ENCODE assay signal across 8 cellular contexts in genomic region chr22:20531404-20532181, GRCh38. TPM values are rescaled to one million over a fixed set of nuclear protein-coding genes. Genes with fewer than 3 reads are reported as not detected.
DNase-seq lines count a peak whose midpoint lies in the region; ATAC-seq and TF ChIP-seq lines count a peak whose summit lies in the region.

No MANE protein-coding gene starts in this region.

- H3K27me3 ChIP-seq in gastroesophageal sphincter, result no peaks in the 10 kb centered on the region
- H3K27me3 ChIP-seq in parathyroid adenoma (ENCODE audit: control insufficient read depth, insufficient read depth, low read length), result no peaks in the 10 kb centered on the region

- TF ChIP-seq EP300 in gastroesophageal sphincter (IDR thresholded peaks at IDR 0.05), result no peak

- no peak overlapping the region for H3K9ac ChIP-seq in parathyroid adenoma

- peaks cover 0 to 22% of the 10 kb centered on the region in 2 donors for H3K36me3 ChIP-seq in gastroesophageal sphincter
- no peaks in the 10 kb centered on the region for H3K36me3 ChIP-seq in parathyroid adenoma (ENCODE audit: control insufficient read depth, insufficient read depth, low read length)

- TF ChIP-seq CTCF in gastroesophageal sphincter (IDR thresholded peaks at IDR 0.05) (no peak), parathyroid adenoma (IDR thresholded peaks at IDR 0.05) (no peak)

- peaks cover 4 to 82% (median 43%) of the 10 kb centered on the region in 3 donors for H3K4me1 ChIP-seq in gastroesophageal sphincter
- peaks cover 4% of the 10 kb centered on the region for H3K4me1 ChIP-seq in parathyroid adenoma

- DNase-seq in NCI-H1092 (lab: John Stamatoyannopoulos, UW), result peak; percentile 6
- DNase-seq in NCI-H1092 treated with DMSO at 0.1 percent for 48 hours (lab: John Stamatoyannopoulos, UW), result no peak
- peak; percentile 68 for DNase-seq in T1000 (lab: John Stamatoyannopoulos, UW)
- no peak for DNase-seq in NK-92 treated with Interleukin-12 subunit alpha and Interleukin-12 subunit beta, amount 100 ng/mL, for 24 hours (lab: John Stamatoyannopoulos, UW)
- no peak for DNase-seq in NCI-H2081 (lab: John Stamatoyannopoulos, UW)

- H3K27ac ChIP-seq in gastroesophageal sphincter (peak overlapping the region in 3 of 4 donors; percentile 70 to 87 (median 74)), parathyroid adenoma (peak overlapping the region; percentile 7)

- no peak overlapping the region for H2AFZ ChIP-seq in parathyroid adenoma

- no peak overlapping the region for H3K4me2 ChIP-seq in parathyroid adenoma (ENCODE audit: low read length)

- 16 to 40% methylated on average over 1 to 6 of the region's 15 CpGs for WGBS in gastroesophageal sphincter (ENCODE audit: low coverage in 1 of 2), 2 donors

- TF ChIP-seq POLR2A in gastroesophageal sphincter (IDR thresholded peaks at IDR 0.05), result no peak

- H3K4me3 ChIP-seq in gastroesophageal sphincter (no peak overlapping the region), parathyroid adenoma (ENCODE audit: low read depth, low read length) (no peak overlapping the region)

- H3K9me3 ChIP-seq in gastroesophageal sphincter (no peaks in the 10 kb centered on the region), parathyroid adenoma (ENCODE audit: control insufficient read depth, low read length) (no peaks in the 10 kb centered on the region)

- peak; percentile 93 for ATAC-seq in gastroesophageal sphincter
- ATAC-seq in HG02763 (IDR thresholded peaks at IDR 0.05; ENCODE audit: unreplicated experiment), result no peak

- H3K79me2 ChIP-seq in parathyroid adenoma, result peaks cover 25% of the 10 kb centered on the region

RNA-seq across cellular contexts. Expression of gene MED15, which starts 24.2 kb away (rescaled TPM):
- total RNA-seq in gastroesophageal sphincter, result 10 to 100 TPM; 30.6 to 62.3 (median 54.3) TPM

RNA-seq across cellular contexts. Expression of gene KLHL22, which starts 36.0 kb away (rescaled TPM):
- 10 to 100 TPM; 25.0 to 44.5 (median 33.9) TPM for total RNA-seq in gastroesophageal sphincter

Comparison
In these comparisons a context has a peak if more than half of its experiments do, and no peak if none do; other contexts are left out.
1. DNase-seq: peak in NCI-H1092 (single experiment) and T1000 (single experiment); none in NCI-H1092 treated with DMSO at 0.1 percent for 48 hours (single experiment), NK-92 treated with Interleukin-12 subunit alpha and Interleukin-12 subunit beta, amount 100 ng/mL, for 24 hours (single experiment) and NCI-H2081 (0 of 2).